In the genomic region with DNA sequence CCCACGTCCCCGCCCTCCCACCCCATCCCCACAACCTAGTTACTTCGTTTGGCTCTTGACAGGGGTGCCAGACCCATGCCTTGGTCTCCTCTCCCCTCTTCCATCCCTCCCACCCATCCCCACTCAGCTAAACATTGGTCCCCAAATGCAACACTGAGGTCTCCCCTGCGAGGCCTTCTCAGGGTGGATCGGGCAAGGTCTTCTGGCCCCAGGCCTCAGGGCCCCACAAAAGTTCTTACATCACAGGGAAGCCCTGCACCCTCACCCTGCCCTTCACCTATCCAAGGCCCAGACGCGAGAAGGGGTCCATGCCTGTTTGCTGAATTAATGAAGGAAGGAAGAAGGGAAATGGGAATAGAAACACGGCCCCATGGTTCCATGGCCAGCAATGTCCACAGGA, we compare ENCODE assay signal across 9 cellular contexts.
"Had no signal": no experiment of that assay in that cellular context is flagged by ENCODE, and none has a peak within 500 bp of the region (broad histone marks: within the 10 kb centered on the region; RNA-seq: fewer than 3 reads in every experiment).

No MANE protein-coding gene starts in this region.

- H3K4me2 ChIP-seq: GM23338, KMS-11 had no signal

- H3K9me3 Mint-ChIP-seq: GM23338, HFFc6 had no signal

- H3K27ac ChIP-seq: KMS-11 had no signal

- H3K36me3 ChIP-seq: HAP-1 had no signal

- H3K4me3 Mint-ChIP-seq: GM23338, HFFc6, IgD-negative memory B cell had no signal

- H3K27ac Mint-ChIP-seq: GM23338, HFFc6 had no signal

- H2AFZ ChIP-seq: GM23338 had no signal

- DNase-seq: H7, HFFc6, KBM-7 had no signal

- H3K27me3 Mint-ChIP-seq: IgD-negative memory B cell had no signal

- FAIRE-seq: HTR-8/SVneo had no signal

- H3K9me3 ChIP-seq: HAP-1 had no signal

- ATAC-seq: GM23338, HCT116 had no signal

- H3K9ac ChIP-seq: KMS-11 had no signal

- H3K36me3 Mint-ChIP-seq: IgD-negative memory B cell had no signal

- H3K4me3 ChIP-seq: GM23338, HAP-1 had no signal
